21 cellular contexts compared by ENCODE assay signal in genomic region chr5:106292654-106293053, GRCh38.
DNase-seq lines count a peak whose midpoint lies in the region; TF ChIP-seq lines count a peak whose summit lies in the region.
"Had no signal": no experiment of that assay in that cellular context is flagged by ENCODE, and none has a peak within 500 bp of the region (broad histone marks: within the 10 kb centered on the region; RNA-seq: fewer than 3 reads in every experiment).

No MANE protein-coding gene starts in this region.

- POLR2A ChIA-PET in OCI-LY7 (lab: Charles Lee), result no interaction called here

- H3K4me3 ChIP-seq in astrocyte of the spinal cord (ENCODE audit: low read depth, low read length) (no peak overlapping the region), OCI-LY7 (ENCODE audit: low read depth, low read length, poor library complexity, severe bottlenecking) (no peak overlapping the region)
- H3K4me3 ChIP-seq: lung, sigmoid colon, thyroid gland had no signal

- peak; percentile 55 for DNase-seq in Daoy (ENCODE audit: low read depth)
- peak; percentile 68 for DNase-seq in M059J (ENCODE audit: low read depth)
- peak; percentile 48 for DNase-seq in astrocyte of the spinal cord (ENCODE audit: low read depth, low spot score)
- DNase-seq in kidney glomerular epithelial cell (lab: John Stamatoyannopoulos, UW), result peak; percentile 8
- DNase-seq in OCI-LY7 (ENCODE audit: low spot score), result no peak
- no peak for DNase-seq in activated effector memory CD4-positive, alpha-beta T cell treated with anti-CD3 and anti-CD28 coated beads, Interleukin-2, amount 50 U/mL, for 16 hours
- no peak for DNase-seq in T-helper 9 cell
- no peak for DNase-seq in KG1 (lab: John Stamatoyannopoulos, UW)
- DNase-seq: activated CD4-positive, alpha-beta T cell treated with anti-CD3 and anti-CD28 coated beads, Interleukin-2, amount 10 ng/mL, durations not matched to agents 7 days and 5 days; CD4-positive, CD25-positive, alpha-beta regulatory T cell; DMS 273 treated with DMSO at 0.1 percent for 48 hours; effector CD4-positive, alpha-beta T cell; GOT3; Karpas-422; NCI-H1048; NCI-H1930; NCI-H774; sigmoid colon; stimulated activated naive CD8-positive, alpha-beta T cell treated with anti-CD3 and anti-CD28 coated beads, Interleukin-15, amount 100 ng/mL, for 72 hours; thyroid gland had no signal

- H3K9me3 ChIP-seq in OCI-LY7 (ENCODE audit: low read length), result no peaks in the 10 kb centered on the region
- H3K9me3 ChIP-seq: thyroid gland had no signal

- in situ Hi-C loops in astrocyte of the spinal cord (cut with HindIII; ENCODE audit: low sequenced_read_pairs), result no loop called here

- CTCF ChIA-PET in OCI-LY7 (lab: Charles Lee; ENCODE audit: unreplicated experiment), result no interaction called here

- no peak overlapping the region for H3K4me2 ChIP-seq in OCI-LY7 (ENCODE audit: low read length)

- no peaks in the 10 kb centered on the region for H3K36me3 ChIP-seq in OCI-LY7 (ENCODE audit: insufficient read depth, low read length)
- H3K36me3 ChIP-seq: sigmoid colon, thyroid gland had no signal

- no peaks in the 10 kb centered on the region for H3K9me2 ChIP-seq in OCI-LY7 (ENCODE audit: insufficient read depth, low read length)

- H3K4me1 ChIP-seq in OCI-LY7 (ENCODE audit: insufficient read depth, low read length, poor library complexity, severe bottlenecking), result no peaks in the 10 kb centered on the region
- H3K4me1 ChIP-seq: sigmoid colon, thyroid gland had no signal

- no peak overlapping the region for H3K27ac ChIP-seq in OCI-LY7 (ENCODE audit: low read depth, low read length, poor library complexity, severe bottlenecking)
- H3K27ac ChIP-seq: sigmoid colon, thyroid gland had no signal

- H2AFZ ChIP-seq in OCI-LY7 (ENCODE audit: low read length), result no peak overlapping the region

- no peaks in the 10 kb centered on the region for H4K20me1 ChIP-seq in OCI-LY7 (ENCODE audit: insufficient read depth, low read length)

- no peak for TF ChIP-seq CTCF in astrocyte of the spinal cord (IDR thresholded peaks at IDR 0.05; ENCODE audit: low read depth, low read length)
- TF ChIP-seq CTCF in OCI-LY7 (conservative IDR thresholded peaks at IDR 0.05; ENCODE audit: low read length), result no peak

- BruUV-seq in OCI-LY7 (replicated peaks; lab: Mats Ljungman, UMichigan), result no TSS peak

- no peaks in the 10 kb centered on the region for H3K79me2 ChIP-seq in OCI-LY7 (ENCODE audit: insufficient read depth, low read depth, low read length)

- intact Hi-C loops in OCI-LY7 (cut with micrococcal nuclease; ENCODE audit: unreplicated experiment), result no loop called here

Comparison
In these comparisons a context has a peak if more than half of its experiments do, and no peak if none do; other contexts are left out.
1. DNase-seq: peak in Daoy (single experiment), M059J (single experiment), astrocyte of the spinal cord (single experiment) and kidney glomerular epithelial cell (single experiment); none in OCI-LY7 (single experiment), activated effector memory CD4-positive, alpha-beta T cell treated with anti-CD3 and anti-CD28 coated beads, Interleukin-2, amount 50 U/mL, for 16 hours (single experiment), T-helper 9 cell (single experiment) and KG1 (single experiment).